Comparison of ENCODE assay signal across 14 cellular contexts in genomic region chr10:98855403-98856189, GRCh38.
"Had no signal": no experiment of that assay in that cellular context is flagged by ENCODE, and none has a peak within 500 bp of the region (broad histone marks: within the 10 kb centered on the region; RNA-seq: fewer than 3 reads in every experiment).

No MANE protein-coding gene starts in this region.

- H2AFZ ChIP-seq: parathyroid adenoma had no signal

- DNase-seq: activated CD4-positive, alpha-beta T cell treated with anti-CD3 and anti-CD28 coated beads for 4 hours; activated CD8-positive, alpha-beta T cell treated with anti-CD3 and anti-CD28 coated beads, Interleukin-2, amount 10 ng/mL, durations not matched to agents 7 days and 5 days; activated naive CD4-positive, alpha-beta T cell; effector CD4-positive, alpha-beta T cell; kidney; stimulated activated CD4-positive, alpha-beta T cell treated with anti-CD3 and anti-CD28 coated beads, Interleukin-2, amount 100 ng/mL, for 48 hours; stimulated activated naive CD4-positive, alpha-beta T cell treated with Interleukin-2 at 50 U/mL for 16 hours; T1000; upper lobe of right lung had no signal

- H3K9me3 Mint-ChIP-seq: activated T-helper 1 cell treated with anti-CD3 and anti-CD28 coated beads, Interleukin-12 subunit alpha, Interleukin-12 subunit beta, Interleukin-2, Interleukin-4 antibody, amounts not matched to agents 30 ng/mL and 10 ng/mL and 1 ng/mL, durations not matched to agents 14 hours and 24 hours and 36 hours had no signal

- H3K27me3 ChIP-seq: gastroesophageal sphincter, suprapubic skin, upper lobe of right lung had no signal

- H3K79me2 ChIP-seq: parathyroid adenoma had no signal

- H3K36me3 ChIP-seq: gastroesophageal sphincter, suprapubic skin, upper lobe of right lung had no signal

- H3K4me3 ChIP-seq: gastroesophageal sphincter, suprapubic skin, upper lobe of right lung had no signal

- H3K27ac Mint-ChIP-seq: activated CD8-positive, alpha-beta T cell treated with anti-CD3 and anti-CD28 coated beads, Interleukin-2, amount 10 ng/mL, durations not matched to agents 7 days and 5 days; activated T-helper 1 cell treated with anti-CD3 and anti-CD28 coated beads, Interleukin-12 subunit alpha, Interleukin-12 subunit beta, Interleukin-2, Interleukin-4 antibody, amounts not matched to agents 30 ng/mL and 10 ng/mL and 1 ng/mL, durations not matched to agents 14 hours and 24 hours and 36 hours had no signal

- ATAC-seq: activated CD8-positive, alpha-beta T cell treated with anti-CD3 and anti-CD28 coated beads, Interleukin-2, amount 10 ng/mL, durations not matched to agents 7 days and 5 days; gastroesophageal sphincter; upper lobe of right lung had no signal

- H3K27ac ChIP-seq: gastroesophageal sphincter, parathyroid adenoma, suprapubic skin, upper lobe of right lung, VCaP had no signal

- H3K9me3 ChIP-seq: gastroesophageal sphincter, suprapubic skin, upper lobe of right lung had no signal

- H3K9ac ChIP-seq: parathyroid adenoma had no signal

- H3K4me1 ChIP-seq: gastroesophageal sphincter, parathyroid adenoma, suprapubic skin, upper lobe of right lung had no signal

- H3K4me3 Mint-ChIP-seq: activated CD8-positive, alpha-beta T cell treated with anti-CD3 and anti-CD28 coated beads, Interleukin-2, amount 10 ng/mL, durations not matched to agents 7 days and 5 days; activated T-helper 1 cell treated with anti-CD3 and anti-CD28 coated beads, Interleukin-12 subunit alpha, Interleukin-12 subunit beta, Interleukin-2, Interleukin-4 antibody, amounts not matched to agents 30 ng/mL and 10 ng/mL and 1 ng/mL, durations not matched to agents 14 hours and 24 hours and 36 hours had no signal
